26 cellular contexts compared by ENCODE assay signal in genomic region chr20:63376283-63377250, GRCh38. TPM values are rescaled to one million over a fixed set of nuclear protein-coding genes. Genes with fewer than 3 reads are reported as not detected.
"Had no signal": no experiment of that assay in that cellular context is flagged by ENCODE, and none has a peak within 500 bp of the region (broad histone marks: within the 10 kb centered on the region; RNA-seq: fewer than 3 reads in every experiment).

No MANE protein-coding gene starts in this region.

- H3K27ac ChIP-seq: gastrocnemius medialis, ovary, stomach, thyroid gland, upper lobe of left lung had no signal

- H3K4me1 ChIP-seq: gastrocnemius medialis, thyroid gland, upper lobe of left lung had no signal

- H3K36me3 ChIP-seq: gastrocnemius medialis, ovary, stomach, thyroid gland, upper lobe of left lung had no signal

- H3K4me1 Mint-ChIP-seq: T-helper 17 cell had no signal

- H3K4me3 Mint-ChIP-seq: activated CD8-positive, alpha-beta T cell treated with anti-CD3 and anti-CD28 coated beads for 36 hours; activated naive CD8-positive, alpha-beta T cell; activated T-cell treated with anti-CD3 and anti-CD28 coated beads, Interleukin-2, amount 50 U/mL, for 4 hours; mesothelial cell of epicardium; naive thymus-derived CD4-positive, alpha-beta T cell; stimulated activated naive B cell treated with anti-CD40 and anti-IgM and Interleukin-4, amounts not matched to agents 10 μg/mL and 1 μg/mL and 100 μg/mL, for 72 hours; T-helper 17 cell had no signal

- H3K9me3 ChIP-seq: gastrocnemius medialis, ovary, stomach, thyroid gland, upper lobe of left lung had no signal

- H3K27ac Mint-ChIP-seq: activated CD8-positive, alpha-beta T cell treated with anti-CD3 and anti-CD28 coated beads for 36 hours; activated naive CD8-positive, alpha-beta T cell; activated T-helper 2 cell treated with anti-CD3 and anti-CD28 coated beads, Interferon-gamma antibody, Interleukin-2, Interleukin-4, amounts not matched to agents 10 μg/mL and 5 μg/mL and 100 μg/mL, durations not matched to agents 14 hours and 24 hours and 36 hours; mesothelial cell of epicardium; naive thymus-derived CD4-positive, alpha-beta T cell; stimulated activated naive B cell treated with anti-CD40 and anti-IgM and Interleukin-4, amounts not matched to agents 10 μg/mL and 1 μg/mL and 100 μg/mL, for 72 hours; T-helper 17 cell had no signal

- ATAC-seq: activated CD8-positive, alpha-beta T cell treated with anti-CD3 and anti-CD28 coated beads for 36 hours; activated T-cell treated with anti-CD3 and anti-CD28 coated beads, Interleukin-2, amount 50 U/mL, for 4 hours; gastrocnemius medialis; naive thymus-derived CD4-positive, alpha-beta T cell; stimulated activated naive B cell treated with anti-CD40 and anti-IgM and Interleukin-4, amounts not matched to agents 10 μg/mL and 1 μg/mL and 100 μg/mL, for 72 hours; T-helper 17 cell had no signal

- DNase-seq: activated CD4-positive, alpha-beta T cell treated with anti-CD3 and anti-CD28 coated beads for 1 hour; activated CD4-positive, alpha-beta T cell treated with anti-CD3 and anti-CD28 coated beads, Interleukin-2, amount 50 U/mL, for 1 hour; activated CD8-positive, alpha-beta T cell treated with anti-CD3 and anti-CD28 coated beads for 36 hours; activated T-cell treated with anti-CD3 and anti-CD28 coated beads, Interleukin-2, amount 50 U/mL, for 4 hours; anterior cingulate cortex; dermis blood vessel endothelial cell; effector CD8-positive, alpha-beta T cell; erythroblast; gastrocnemius medialis; hippocampal formation; naive thymus-derived CD4-positive, alpha-beta T cell; ovary; stimulated activated CD4-positive, alpha-beta T cell treated with anti-CD3 and anti-CD28 coated beads, Interleukin-1b, Interleukin-23, amount 100 ng/mL, for 48 hours; stimulated activated naive B cell treated with anti-CD40 and anti-IgM and Interleukin-4, amounts not matched to agents 10 μg/mL and 1 μg/mL and 100 μg/mL, for 72 hours; stomach; SW 1271; T-helper 17 cell; thyroid gland had no signal

- H3K27me3 ChIP-seq: ovary, thyroid gland had no signal

- H3K27me3 Mint-ChIP-seq: progenitor cell of endocrine pancreas had no signal

- H3K4me3 ChIP-seq: gastrocnemius medialis, ovary, smooth muscle cell, stomach, thyroid gland, upper lobe of left lung had no signal

- H3K36me3 Mint-ChIP-seq: activated naive CD8-positive, alpha-beta T cell; mesothelial cell of epicardium; naive thymus-derived CD4-positive, alpha-beta T cell; stimulated activated naive B cell treated with anti-CD40 and anti-IgM and Interleukin-4, amounts not matched to agents 10 μg/mL and 1 μg/mL and 100 μg/mL, for 72 hours had no signal

- H3K9me3 Mint-ChIP-seq: activated CD8-positive, alpha-beta T cell treated with anti-CD3 and anti-CD28 coated beads for 36 hours; activated T-cell treated with anti-CD3 and anti-CD28 coated beads, Interleukin-2, amount 50 U/mL, for 4 hours; activated T-helper 2 cell treated with anti-CD3 and anti-CD28 coated beads, Interferon-gamma antibody, Interleukin-2, Interleukin-4, amounts not matched to agents 10 μg/mL and 5 μg/mL and 100 μg/mL, durations not matched to agents 14 hours and 24 hours and 36 hours; mesothelial cell of epicardium; naive thymus-derived CD4-positive, alpha-beta T cell had no signal

RNA-seq across cellular contexts. Expression of gene CHRNA4, which starts 15.4 kb away (rescaled TPM):
- total RNA-seq: activated CD8-positive, alpha-beta T cell treated with anti-CD3 and anti-CD28 coated beads for 36 hours; activated T-cell treated with anti-CD3 and anti-CD28 coated beads, Interleukin-2, amount 50 U/mL, for 4 hours; activated T-helper 2 cell treated with anti-CD3 and anti-CD28 coated beads, Interferon-gamma antibody, Interleukin-2, Interleukin-4, amounts not matched to agents 10 μg/mL and 5 μg/mL and 100 μg/mL, durations not matched to agents 14 hours and 24 hours and 36 hours; dermis blood vessel endothelial cell; gastrocnemius medialis; kidney epithelial cell; naive thymus-derived CD4-positive, alpha-beta T cell; renal cortical epithelial cell; smooth muscle cell; T-helper 17 cell had no signal
